ENCODE assay signal across 8 cellular contexts in genomic region chr4:180665994-180666818, GRCh38.
DNase-seq lines count a peak whose midpoint lies in the region; ATAC-seq lines count a peak whose summit lies in the region.

No MANE protein-coding gene starts in this region.

- intact Hi-C loops in left colon (cut with DNase I, micrococcal nuclease) (no loop called here), posterior vena cava (cut with DNase I) (no loop called here)

- DNase-seq in NCI-H2171 treated with DMSO at 0.1 percent for 48 hours (lab: John Stamatoyannopoulos, UW) = peak; percentile 4
- no peak for DNase-seq in NCI-H2171 (lab: John Stamatoyannopoulos, UW)
- peak; percentile 48 for DNase-seq in NCI-H510A treated with DMSO at 0.1 percent for 48 hours (lab: John Stamatoyannopoulos, UW)
- peak; percentile 46 for DNase-seq in amniotic stem cell (lab: John Stamatoyannopoulos, UW)
- no peak for DNase-seq in left colon
- DNase-seq in posterior vena cava (ENCODE audit: low spot score) = no peak

- ATAC-seq in GM19397 (IDR thresholded peaks at IDR 0.05; ENCODE audit: unreplicated experiment) (peak; percentile 84), HG03342 (IDR thresholded peaks at IDR 0.05; ENCODE audit: unreplicated experiment) (peak; percentile 89), left colon (peak; percentile 51)

Comparison
In these comparisons a context has a peak if more than half of its experiments do, and no peak if none do; other contexts are left out.
1. DNase-seq: peak in NCI-H2171 treated with DMSO at 0.1 percent for 48 hours (single experiment), NCI-H510A treated with DMSO at 0.1 percent for 48 hours (single experiment) and amniotic stem cell (single experiment); none in NCI-H2171 (single experiment), left colon (0 of 2) and posterior vena cava (single experiment).
2. Peak in every context shown above with its lines, with median percentiles within 50 percentile points of each other: ATAC-seq.